In genomic region chr19:2235396-2236284, GRCh38 we compare ENCODE assay signal across 6 cellular contexts. TPM values are rescaled to one million over a fixed set of nuclear protein-coding genes. Genes with fewer than 3 reads are reported as not detected.
DNase-seq lines count a peak whose midpoint lies in the region; ATAC-seq and TF ChIP-seq lines count a peak whose summit lies in the region.

No MANE protein-coding gene starts in this region.

- peak overlapping the region; percentile 94 for H3K4me3 ChIP-seq in WERI-Rb-1 (ENCODE audit: low read depth, low read length)
- peak overlapping the region; percentile 85 for H3K4me3 ChIP-seq in kidney epithelial cell (ENCODE audit: low read depth, low read length)

- H3K36me3 ChIP-seq in WERI-Rb-1 (peaks cover 71% of the 10 kb centered on the region), kidney epithelial cell (ENCODE audit: control insufficient read depth, insufficient read depth, low read length) (peaks cover 1% of the 10 kb centered on the region)

- ATAC-seq in GM18858 (IDR thresholded peaks at IDR 0.05; ENCODE audit: unreplicated experiment) (peak; percentile 4), HG03135 (IDR thresholded peaks at IDR 0.05; ENCODE audit: unreplicated experiment) (peak; percentile 12)

- TF ChIP-seq CTCF in WERI-Rb-1 (IDR thresholded peaks at IDR 0.05; ENCODE audit: low read depth, low read length): no peak
- TF ChIP-seq CTCF in kidney epithelial cell (IDR thresholded peaks at IDR 0.05; ENCODE audit: insufficient read depth, low read length, poor library complexity, severe bottlenecking): no peak

- no peaks in the 10 kb centered on the region for H3K9me3 ChIP-seq in WERI-Rb-1 (ENCODE audit: severe bottlenecking)

- H3K27me3 ChIP-seq in WERI-Rb-1 (ENCODE audit: insufficient read depth, low read depth, severe bottlenecking) (no peaks in the 10 kb centered on the region), kidney epithelial cell (ENCODE audit: control insufficient read depth, insufficient read depth, low read length) (no peaks in the 10 kb centered on the region)

- H3K27ac ChIP-seq in WERI-Rb-1: peak overlapping the region; percentile 98

- DNase-seq in WERI-Rb-1 (peak; percentile 65), kidney epithelial cell (ENCODE audit: low read depth) (no peak), midbrain (lab: John Stamatoyannopoulos, UW) (no peak), kidney glomerular epithelial cell (lab: John Stamatoyannopoulos, UW) (no peak)

RNA-seq across cellular contexts. Expression of gene PLEKHJ1, which starts 0.5 kb away (rescaled TPM):
- 104 TPM in 2 replicates for total RNA-seq in kidney epithelial cell

RNA-seq across cellular contexts. Expression of gene SF3A2, which starts 1.0 kb away (rescaled TPM):
- total RNA-seq in kidney epithelial cell: 72.4 and 75.4 TPM in 2 replicates

RNA-seq across cellular contexts. Expression of gene AMH, which starts 13.5 kb away (rescaled TPM):
- total RNA-seq in kidney epithelial cell: 0.89 TPM in 1 of 2 replicates, not detected in the other

RNA-seq across cellular contexts. Expression of gene JSRP1, which starts 20.6 kb away (rescaled TPM):
- 2.2 and 2.5 TPM in 2 replicates for total RNA-seq in kidney epithelial cell

RNA-seq across cellular contexts. Expression of gene PEAK3, which starts 46.3 kb away (rescaled TPM):
- total RNA-seq in kidney epithelial cell: not detected in 2 replicates
